Comparison of ENCODE assay signal across 8 cellular contexts in genomic region chr19:40578442-40578908, GRCh38. TPM values are rescaled to one million over a fixed set of nuclear protein-coding genes. Genes with fewer than 3 reads are reported as not detected.
DNase-seq lines count a peak whose midpoint lies in the region; ATAC-seq and TF ChIP-seq lines count a peak whose summit lies in the region.

No MANE protein-coding gene starts in this region.

- peak overlapping the region; percentile 92 for H3K4me3 Mint-ChIP-seq in T-helper 1 cell treated with Interleukin-12 subunit alpha and Interleukin-12 subunit beta and Interleukin-4 antibody, amounts not matched to agents 30 μg/mL and 1 μg/mL, for 36 hours
- H3K4me3 Mint-ChIP-seq in brain: peak overlapping the region; percentile 84 to 91 (median 87)

- H3K9me3 ChIP-seq in colonic mucosa: no peaks in the 10 kb centered on the region

- peak overlapping the region; percentile 0 for H3K27ac Mint-ChIP-seq in T-helper 1 cell treated with Interleukin-12 subunit alpha and Interleukin-12 subunit beta and Interleukin-4 antibody, amounts not matched to agents 30 μg/mL and 1 μg/mL, for 36 hours
- H3K27ac Mint-ChIP-seq in brain: peak overlapping the region in 2 of 5 experiments; percentile 7 to 52

- DNase-seq in T-helper 1 cell (no peak), NCI-H2227 treated with DMSO at 0.1 percent for 48 hours (lab: John Stamatoyannopoulos, UW) (peak; percentile 68), putamen (ENCODE audit: low spot score) (peak; percentile 51), colonic mucosa (no peak), foreskin melanocyte (no peak)

- no peaks in the 10 kb centered on the region for H3K27me3 ChIP-seq in colonic mucosa

- TF ChIP-seq CTCF in brain (conservative IDR thresholded peaks at IDR 0.05) (no peak), colonic mucosa (IDR thresholded peaks at IDR 0.05) (no peak)

- H3K4me1 Mint-ChIP-seq in T-helper 1 cell treated with Interleukin-12 subunit alpha and Interleukin-12 subunit beta and Interleukin-4 antibody, amounts not matched to agents 30 μg/mL and 1 μg/mL, for 36 hours (ENCODE audit: low read depth): peaks cover 13% of the 10 kb centered on the region
- peaks cover 12% of the 10 kb centered on the region for H3K4me1 Mint-ChIP-seq in brain

- no peak for ATAC-seq in GM19035 (IDR thresholded peaks at IDR 0.05; ENCODE audit: unreplicated experiment)

- intact Hi-C loops in colonic mucosa (cut with DNase I): no loop called here

- no peaks in the 10 kb centered on the region for H3K4me1 ChIP-seq in colonic mucosa

- no peaks in the 10 kb centered on the region for H3K27me3 Mint-ChIP-seq in T-helper 1 cell treated with Interleukin-12 subunit alpha and Interleukin-12 subunit beta and Interleukin-4 antibody, amounts not matched to agents 30 μg/mL and 1 μg/mL, for 36 hours (ENCODE audit: low read depth)
- H3K27me3 Mint-ChIP-seq in brain: no peaks in the 10 kb centered on the region

- H3K9me3 Mint-ChIP-seq in T-helper 1 cell treated with Interleukin-12 subunit alpha and Interleukin-12 subunit beta and Interleukin-4 antibody, amounts not matched to agents 30 μg/mL and 1 μg/mL, for 36 hours: no peaks in the 10 kb centered on the region
- H3K9me3 Mint-ChIP-seq in brain: no peaks in the 10 kb centered on the region

- H3K36me3 ChIP-seq in colonic mucosa: no peaks in the 10 kb centered on the region

- H3K4me3 ChIP-seq in colonic mucosa: no peak overlapping the region

- no peak overlapping the region for H3K9ac ChIP-seq in colonic mucosa (ENCODE audit: low read depth in 2 of 2, low read length in 2 of 2)

- H3K36me3 Mint-ChIP-seq in T-helper 1 cell treated with Interleukin-12 subunit alpha and Interleukin-12 subunit beta and Interleukin-4 antibody, amounts not matched to agents 30 μg/mL and 1 μg/mL, for 36 hours (ENCODE audit: low read depth): peaks cover 28% of the 10 kb centered on the region
- H3K36me3 Mint-ChIP-seq in brain: peaks cover 15% of the 10 kb centered on the region

- no peak overlapping the region for H3K27ac ChIP-seq in colonic mucosa

RNA-seq across cellular contexts. Expression of gene SHKBP1, which starts 1.8 kb away (rescaled TPM):
- polyA plus RNA-seq in brain (ENCODE audit: insufficient read depth, low read depth, low replicate concordance): 57.3 TPM
- total RNA-seq in colonic mucosa: 10 to 100 TPM; 53.6 to 87.8 TPM

RNA-seq across cellular contexts. Expression of gene LTBP4, which starts 22.7 kb away (rescaled TPM):
- polyA plus RNA-seq in brain (ENCODE audit: insufficient read depth, low read depth, low replicate concordance): 50.0 TPM
- total RNA-seq in colonic mucosa: 100 to 1,000 TPM; 143 to 231 TPM

Comparison
In these comparisons a context has a peak if more than half of its experiments do, and no peak if none do; other contexts are left out.
1. DNase-seq: peak in NCI-H2227 treated with DMSO at 0.1 percent for 48 hours (single experiment) and putamen (single experiment); none in T-helper 1 cell (0 of 5), colonic mucosa (single experiment) and foreskin melanocyte (single experiment).